ENCODE assay signal across 14 cellular contexts in the genomic region with DNA sequence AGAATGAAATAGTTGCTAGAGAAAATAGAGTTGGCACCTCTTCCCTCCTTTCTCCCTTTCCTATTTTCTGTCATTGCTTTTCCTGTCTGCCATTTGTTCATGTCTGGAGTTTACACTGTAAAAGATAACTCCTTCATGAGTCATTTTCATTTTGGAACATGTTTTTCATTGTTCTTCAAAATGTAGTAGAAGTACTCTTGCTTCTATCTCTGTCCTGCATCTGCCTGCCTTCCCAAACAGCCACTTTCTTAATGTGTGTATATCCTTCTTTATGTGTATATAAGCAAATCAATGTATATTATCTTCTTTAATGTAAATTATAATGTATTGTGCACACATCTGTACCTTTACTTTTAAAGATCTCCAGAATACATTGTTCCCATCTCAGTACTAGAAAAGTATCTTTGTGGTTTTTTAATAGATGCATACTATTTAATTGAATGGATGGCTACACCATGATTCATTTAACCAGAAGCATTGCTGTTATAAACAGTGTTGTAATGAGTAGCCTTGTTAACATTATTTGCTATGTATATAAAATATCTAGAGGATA. TPM values are rescaled to one million over a fixed set of nuclear protein-coding genes. Genes with fewer than 3 reads are reported as not detected.
DNase-seq lines count a peak whose midpoint lies in the region; ATAC-seq, FAIRE-seq and TF ChIP-seq lines count a peak whose summit lies in the region.
"Had no signal": no experiment of that assay in that cellular context is flagged by ENCODE, and none has a peak within 500 bp of the region (broad histone marks: within the 10 kb centered on the region; RNA-seq: fewer than 3 reads in every experiment).

No MANE protein-coding gene starts in this region.

- H3K27me3 ChIP-seq in BJ (ENCODE audit: control insufficient read depth, insufficient read depth, low read length), result no peaks in the 10 kb centered on the region
- no peaks in the 10 kb centered on the region for H3K27me3 ChIP-seq in GM12878 (replicated peaks in 1 of 2; ENCODE audit: control insufficient read depth in 2 of 2, insufficient read depth in 2 of 2, low read length in 1 of 2)

- no peaks in the 10 kb centered on the region for H3K36me3 ChIP-seq in BJ (ENCODE audit: control insufficient read depth, insufficient read depth, low read length)
- no peaks in the 10 kb centered on the region for H3K36me3 ChIP-seq in GM12878 (ENCODE audit: control insufficient read depth in 2 of 2, insufficient read depth in 2 of 2, low read length in 1 of 2)

- BruUV-seq in GM12878 (replicated peaks; lab: Mats Ljungman, UMichigan), result no TSS peak

- CTCF ChIA-PET in BJ (lab: Yijun Ruan, JAX) (no interaction called here), GM12878 (lab: Yijun Ruan, JAX) (interaction anchor here (1.5 kb wide), 1 partner anchor 15 kb away, joined by 6 read pairs; no protein-coding TSS in a partner anchor)

- H3K4me2 ChIP-seq in GM12878 (ENCODE audit: control insufficient read depth, insufficient read depth), result no peak overlapping the region

- no peak for TF ChIP-seq EP300 in GM12878 (IDR thresholded peaks at IDR 0.05; ENCODE audit: borderline replicate concordance in 1 of 2, control insufficient read depth in 1 of 2, low read depth in 2 of 2, low read length in 2 of 2)

- H2AFZ ChIP-seq in GM12878 (ENCODE audit: control insufficient read depth, low read depth, low read length), result no peak overlapping the region

- TF ChIP-seq RAD21 in GM12878 (IDR thresholded peaks at IDR 0.05; ENCODE audit: insufficient read depth, low read depth, low read length), result no peak

- FAIRE-seq in GM12878 (lab: Jason Lieb, UNC), result peak; percentile 52
- FAIRE-seq: D721Med had no signal

- intact Hi-C loops in GM12878 (cut with micrococcal nuclease; ENCODE audit: unreplicated experiment), result no loop called here

- H3K79me2 ChIP-seq in GM12878 (ENCODE audit: control insufficient read depth, insufficient read depth, low read length), result peaks cover 12% of the 10 kb centered on the region

- no peak overlapping the region for H3K27ac ChIP-seq in GM12878 (ENCODE audit: control insufficient read depth, insufficient read depth)

- in situ Hi-C loops in GM12878 (cut with MboI), result no loop called here

- H3K4me3 ChIP-seq in BJ (ENCODE audit: low read depth, low read length) (no peak overlapping the region), GM12878 (no peak overlapping the region)

- H4K20me1 ChIP-seq in GM12878 (ENCODE audit: control insufficient read depth, insufficient read depth), result no peaks in the 10 kb centered on the region

- H3K9ac ChIP-seq in GM12878 (ENCODE audit: control insufficient read depth, insufficient read depth, low read length), result no peak overlapping the region

- SMC1A ChIA-PET in GM12878 (lab: Charles Lee; ENCODE audit: uncharacterized antibody, unreplicated experiment), result interaction anchor here (1.3 to 1.8 kb wide), 2 partner anchors 12 to 15 kb away, joined by 3 read pairs; no protein-coding TSS in a partner anchor

- DNase-seq in BJ (ENCODE audit: low read depth) (peak; percentile 60), HT1080 (ENCODE audit: low read depth) (peak; percentile 80), GM12878 (ENCODE audit: low read depth, low spot score) (no peak), kidney tubule cell (ENCODE audit: low spot score) (peak; percentile 63), anterior cingulate cortex (lab: John Stamatoyannopoulos, UW) (no peak), HuH-7.5 (ENCODE audit: low spot score) (no peak)
- DNase-seq: effector CD8-positive, alpha-beta T cell; immature natural killer cell; NCI-H82; occipital lobe; T1000 had no signal

- POLR2A ChIA-PET in BJ (lab: Charles Lee), result no interaction called here
- POLR2A ChIA-PET in GM12878 (lab: Charles Lee), result no interaction called here

- no peak for TF ChIP-seq POLR2A in GM12878 (IDR thresholded peaks at IDR 0.05; ENCODE audit: low read depth, low read length)

- H3K4me1 ChIP-seq in GM12878 (ENCODE audit: control insufficient read depth, insufficient read depth, low read length), result no peaks in the 10 kb centered on the region

- TF ChIP-seq CTCF in BJ (IDR thresholded peaks at IDR 0.05; ENCODE audit: insufficient read depth, low read depth, low read length), result no peak
- no peak for TF ChIP-seq CTCF in GM12878 (IDR thresholded peaks at IDR 0.05 in 2 of 3, conservative IDR thresholded peaks at IDR 0.05 in 1 of 3; ENCODE audit: control insufficient read depth in 2 of 3, extremely low read depth in 1 of 3, insufficient read depth in 1 of 3, low read depth in 3 of 3, low read length in 3 of 3)

- RAD21 ChIA-PET in GM12878 (lab: Charles Lee; ENCODE audit: unreplicated experiment), result no interaction called here

- H3K9me3 ChIP-seq in GM12878 (replicated peaks; ENCODE audit: control insufficient read depth, insufficient read depth, low read length), result no peaks in the 10 kb centered on the region

- no peak; the same call in 2 of the 3 replicates for ATAC-seq in GM12878
- ATAC-seq in HG03469 (IDR thresholded peaks at IDR 0.05; ENCODE audit: unreplicated experiment), result no peak
- no peak for ATAC-seq in GM19397 (IDR thresholded peaks at IDR 0.05; ENCODE audit: unreplicated experiment)

TF ChIP-seq in GM12878, 131 proteins besides CTCF, POLR2A, EP300 and RAD21 (continues in another document):
- TF ChIP-seq MTA3 (IDR thresholded peaks at IDR 0.05; ENCODE audit: borderline replicate concordance, low read length) (no peak), SIX5 (IDR thresholded peaks at IDR 0.05; ENCODE audit: low read depth, low read length, severe bottlenecking) (no peak), CHD2 (IDR thresholded peaks at IDR 0.05; ENCODE audit: borderline replicate concordance, low read depth, low read length) (no peak), NR2C1 (IDR thresholded peaks at IDR 0.05) (no peak)
- TF ChIP-seq, protein P1, sequence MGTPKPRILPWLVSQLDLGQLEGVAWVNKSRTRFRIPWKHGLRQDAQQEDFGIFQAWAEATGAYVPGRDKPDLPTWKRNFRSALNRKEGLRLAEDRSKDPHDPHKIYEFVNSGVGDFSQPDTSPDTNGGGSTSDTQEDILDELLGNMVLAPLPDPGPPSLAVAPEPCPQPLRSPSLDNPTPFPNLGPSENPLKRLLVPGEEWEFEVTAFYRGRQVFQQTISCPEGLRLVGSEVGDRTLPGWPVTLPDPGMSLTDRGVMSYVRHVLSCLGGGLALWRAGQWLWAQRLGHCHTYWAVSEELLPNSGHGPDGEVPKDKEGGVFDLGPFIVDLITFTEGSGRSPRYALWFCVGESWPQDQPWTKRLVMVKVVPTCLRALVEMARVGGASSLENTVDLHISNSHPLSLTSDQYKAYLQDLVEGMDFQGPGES (IDR thresholded peaks at IDR 0.05), result no peak
- TF ChIP-seq, protein P2, sequence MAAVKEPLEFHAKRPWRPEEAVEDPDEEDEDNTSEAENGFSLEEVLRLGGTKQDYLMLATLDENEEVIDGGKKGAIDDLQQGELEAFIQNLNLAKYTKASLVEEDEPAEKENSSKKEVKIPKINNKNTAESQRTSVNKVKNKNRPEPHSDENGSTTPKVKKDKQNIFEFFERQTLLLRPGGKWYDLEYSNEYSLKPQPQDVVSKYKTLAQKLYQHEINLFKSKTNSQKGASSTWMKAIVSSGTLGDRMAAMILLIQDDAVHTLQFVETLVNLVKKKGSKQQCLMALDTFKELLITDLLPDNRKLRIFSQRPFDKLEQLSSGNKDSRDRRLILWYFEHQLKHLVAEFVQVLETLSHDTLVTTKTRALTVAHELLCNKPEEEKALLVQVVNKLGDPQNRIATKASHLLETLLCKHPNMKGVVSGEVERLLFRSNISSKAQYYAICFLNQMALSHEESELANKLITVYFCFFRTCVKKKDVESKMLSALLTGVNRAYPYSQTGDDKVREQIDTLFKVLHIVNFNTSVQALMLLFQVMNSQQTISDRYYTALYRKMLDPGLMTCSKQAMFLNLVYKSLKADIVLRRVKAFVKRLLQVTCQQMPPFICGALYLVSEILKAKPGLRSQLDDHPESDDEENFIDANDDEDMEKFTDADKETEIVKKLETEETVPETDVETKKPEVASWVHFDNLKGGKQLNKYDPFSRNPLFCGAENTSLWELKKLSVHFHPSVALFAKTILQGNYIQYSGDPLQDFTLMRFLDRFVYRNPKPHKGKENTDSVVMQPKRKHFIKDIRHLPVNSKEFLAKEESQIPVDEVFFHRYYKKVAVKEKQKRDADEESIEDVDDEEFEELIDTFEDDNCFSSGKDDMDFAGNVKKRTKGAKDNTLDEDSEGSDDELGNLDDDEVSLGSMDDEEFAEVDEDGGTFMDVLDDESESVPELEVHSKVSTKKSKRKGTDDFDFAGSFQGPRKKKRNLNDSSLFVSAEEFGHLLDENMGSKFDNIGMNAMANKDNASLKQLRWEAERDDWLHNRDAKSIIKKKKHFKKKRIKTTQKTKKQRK (IDR thresholded peaks at IDR 0.05; ENCODE audit: low read depth, low read length), result no peak

RNA-seq across cellular contexts. Expression of gene TSC22D2, which starts 41.1 kb away (rescaled TPM):
- polyA plus RNA-seq in BJ (2011; rRNA removed), result 8.4 and 13.9 TPM in 2 replicates
- 25.4 and 26.1 TPM in 2 replicates for polyA minus RNA-seq in BJ (2011; rRNA and poly(A)+ RNA removed)
- total RNA-seq in HT1080 (2014; rRNA removed; shearing (Covaris generic)), result 6.2 and 7.7 TPM in 2 replicates
- polyA plus RNA-seq in HT1080 (2015; cell fraction: cytosol; rRNA removed), result 17.7 and 21.3 TPM in 2 replicates
- 33.3 and 33.8 TPM in 2 replicates for polyA plus RNA-seq in HT1080 (2015; cell fraction: nucleus; rRNA removed)
- 34.3 and 34.9 TPM in 2 replicates for total RNA-seq in GM12878 (2013; cell fraction: nucleolus; rRNA removed)
- 7.0 and 7.4 TPM in 2 replicates for total RNA-seq in GM12878 (2014; rRNA removed)
- 11.0 and 11.2 TPM in 2 replicates for total RNA-seq in GM12878 (2014; rRNA removed; fragmentation: Illumina TruSeq; extraction: Trizol)
- total RNA-seq in GM12878 (2021), result 16.1 and 17.1 TPM in 2 replicates
- 9.2 TPM for polyA plus RNA-seq in GM12878 (2011; ENCODE audit: low read depth)
- polyA plus RNA-seq in GM12878 (2011; rRNA removed), result 11.8 and 16.7 TPM in 2 replicates
- polyA plus RNA-seq in GM12878 (2011; cell fraction: cytosol; rRNA removed), result 4.1 and 4.8 TPM in 2 replicates
- 16.7 and 21.0 TPM in 2 replicates for polyA plus RNA-seq in GM12878 (2011; cell fraction: nucleus; rRNA removed)
- polyA plus RNA-seq in GM12878 (2012), result 9.0 and 9.3 TPM in 2 replicates
- 13.9 and 18.7 TPM in 2 replicates for polyA plus RNA-seq in GM12878 (2014; fragmentation: Illumina TruSeq; extraction: Trizol)
- polyA plus RNA-seq in GM12878 (2014; fragmentation: Nextera tagmentation; extraction: Ambion mirVana), result 10 to 100 TPM; 10.5 to 19.4 TPM
- polyA plus RNA-seq in GM12878 (2014; rRNA removed), result 5.6 and 8.2 TPM in 2 replicates
- polyA plus RNA-seq in GM12878 (2016; fragmentation: Nextera tagmentation; extraction: Ambion mirVana), result 1 to 10 TPM; 8.1 to 9.5 TPM
- polyA minus RNA-seq in GM12878 (2011; rRNA and poly(A)+ RNA removed), result 24.2 and 29.4 TPM in 2 replicates
- polyA minus RNA-seq in GM12878 (2011; cell fraction: cytosol; rRNA and poly(A)+ RNA removed), result 11.4 and 12.9 TPM in 2 replicates
- 37.1 and 70.3 TPM in 2 replicates for polyA minus RNA-seq in GM12878 (2011; cell fraction: nucleus; rRNA and poly(A)+ RNA removed)

Comparison
In these comparisons a context has a peak if more than half of its experiments do, and no peak if none do; other contexts are left out.
1. DNase-seq: peak in BJ (single experiment), HT1080 (single experiment) and kidney tubule cell (single experiment); none in GM12878 (single experiment), anterior cingulate cortex (0 of 58) and HuH-7.5 (single experiment).